In genomic region chr10:24718031-24718855, GRCh38 we compare ENCODE assay signal across 13 cellular contexts. TPM values are rescaled to one million over a fixed set of nuclear protein-coding genes. Genes with fewer than 3 reads are reported as not detected.
DNase-seq lines count a peak whose midpoint lies in the region; ATAC-seq, FAIRE-seq and TF ChIP-seq lines count a peak whose summit lies in the region.
"Had no signal": no experiment of that assay in that cellular context is flagged by ENCODE, and none has a peak within 500 bp of the region (broad histone marks: within the 10 kb centered on the region; RNA-seq: fewer than 3 reads in every experiment).

No MANE protein-coding gene starts in this region.

- 50% methylated on average over 10 of the region's 10 CpGs for WGBS in HepG2 (ENCODE audit: low lambda C conversion rate)
- 85% methylated on average over 10 of the region's 10 CpGs for WGBS in right lobe of liver (ENCODE audit: insufficient coverage, low coverage, low lambda C conversion rate, missing lambda C conversion rate)
- WGBS in hepatocyte (ENCODE audit: low lambda C conversion rate, missing lambda C conversion rate), result 82% methylated on average over 10 of the region's 10 CpGs

- H3K27ac ChIP-seq in HepG2 (ENCODE audit: extremely low read length, insufficient read depth, low read length) (peak overlapping the region; percentile 46), right lobe of liver (no peak overlapping the region), ascending aorta (no peak overlapping the region), hepatocyte (no peak overlapping the region)
- H3K27ac ChIP-seq: tibial artery had no signal

- ATAC-seq in HepG2 (0 out of 3 replicates have a peak, but pooled peaks have one; percentile 14), right lobe of liver (no peak), GM21390 (IDR thresholded peaks at IDR 0.05; ENCODE audit: unreplicated experiment) (no peak), GM21717 (IDR thresholded peaks at IDR 0.05; ENCODE audit: unreplicated experiment) (no peak)
- ATAC-seq: naive thymus-derived CD8-positive, alpha-beta T cell had no signal

- H3K27me3 ChIP-seq in HepG2 (ENCODE audit: control insufficient read depth in 1 of 2, insufficient read depth in 2 of 2, low read length in 2 of 2), result no peaks in the 10 kb centered on the region
- H3K27me3 ChIP-seq in right lobe of liver, result no peaks in the 10 kb centered on the region
- no peaks in the 10 kb centered on the region for H3K27me3 ChIP-seq in ascending aorta
- H3K27me3 ChIP-seq in hepatocyte, result no peaks in the 10 kb centered on the region
- H3K27me3 ChIP-seq: adrenal gland, tibial artery had no signal

- H3K79me2 ChIP-seq in HepG2 (ENCODE audit: insufficient read depth, low read length) (peaks cover 90% of the 10 kb centered on the region), hepatocyte (peaks cover 93% of the 10 kb centered on the region)

- H3K36me3 ChIP-seq in HepG2 (replicated peaks in 1 of 2; ENCODE audit: control insufficient read depth in 1 of 2, insufficient read depth in 2 of 2, low read length in 2 of 2) (peaks cover 0 to 4% of the 10 kb centered on the region in 2 experiments; a peak in 1 of 5 replicates), right lobe of liver (no peaks in the 10 kb centered on the region), ascending aorta (no peaks in the 10 kb centered on the region), hepatocyte (replicated peaks; ENCODE audit: insufficient read depth, low read depth) (no peaks in the 10 kb centered on the region)
- H3K36me3 ChIP-seq: adrenal gland, tibial artery had no signal

- H3K9ac ChIP-seq in HepG2 (ENCODE audit: insufficient read depth, low read depth, low read length), result peak overlapping the region; percentile 17; the same call in 1 of the 2 replicates

- H2AFZ ChIP-seq in HepG2 (ENCODE audit: low read length) (no peak overlapping the region), hepatocyte (no peak overlapping the region)

- no peak for TF ChIP-seq RAD21 in HepG2 (CRISPR knock-in tag; IDR thresholded peaks at IDR 0.05)

- no peak for TF ChIP-seq CTCF in HepG2 (CRISPR knock-in tag; IDR thresholded peaks at IDR 0.05)
- TF ChIP-seq CTCF in right lobe of liver (IDR thresholded peaks at IDR 0.05), result no peak
- no peak for TF ChIP-seq CTCF in ascending aorta (IDR thresholded peaks at IDR 0.05)
- no peak for TF ChIP-seq CTCF in hepatocyte (IDR thresholded peaks at IDR 0.05; ENCODE audit: poor library complexity)

- in situ Hi-C loops in HepG2 (cut with HindIII; ENCODE audit: extremely low pct_ligation_motif_present, low pct_unique_long_range_greater_than_20kb), result no loop called here

- TF ChIP-seq POLR2A in HepG2 (IDR thresholded peaks at IDR 0.05; ENCODE audit: insufficient read depth in 1 of 2, low read depth in 2 of 2, low read length in 2 of 2) (no peak), right lobe of liver (IDR thresholded peaks at IDR 0.05) (no peak)

- FAIRE-seq in HepG2 (lab: Jason Lieb, UNC), result no peak
- FAIRE-seq: A204.1 had no signal

- intact Hi-C loops in HepG2 (cut with micrococcal nuclease; ENCODE audit: unreplicated experiment), result no loop called here
- intact Hi-C loops in right lobe of liver (cut with DNase I), result no loop called here
- intact Hi-C loops in ascending aorta (cut with DNase I), result no loop called here

- H3K4me2 ChIP-seq in HepG2 (ENCODE audit: low read depth, low read length) (peak overlapping the region; percentile 87), hepatocyte (peak overlapping the region; percentile 92)

- H3K9me3 ChIP-seq in HepG2 (ENCODE audit: low read length) (no peaks in the 10 kb centered on the region), right lobe of liver (no peaks in the 10 kb centered on the region), ascending aorta (no peaks in the 10 kb centered on the region), hepatocyte (ENCODE audit: low read depth) (no peaks in the 10 kb centered on the region)
- H3K9me3 ChIP-seq: adrenal gland, tibial artery had no signal

- CTCF ChIA-PET in HepG2 (lab: Yijun Ruan, JAX; ENCODE audit: low intra/inter-chr PET ratio, low total read pairs), result no interaction called here

- BruUV-seq in HepG2 (replicated peaks; lab: Mats Ljungman, UMichigan), result no TSS peak

- peaks cover 21% of the 10 kb centered on the region for H4K20me1 ChIP-seq in HepG2 (ENCODE audit: insufficient read depth, low read length)
- peaks cover 78% of the 10 kb centered on the region for H4K20me1 ChIP-seq in hepatocyte (ENCODE audit: insufficient read depth, poor library complexity, severe bottlenecking)

- POLR2A ChIA-PET in HepG2 (lab: Yijun Ruan, JAX), result no interaction called here

- DNase-seq in HepG2 (ENCODE audit: low spot score) (peak; percentile 62), right lobe of liver (no peak), ascending aorta (ENCODE audit: low spot score in 2 of 2) (no peak), hepatocyte (ENCODE audit: low spot score) (no peak), mesenteric fat pad (ENCODE audit: low spot score) (no peak)
- no peak for DNase-seq in activated T-cell treated with anti-CD3 and anti-CD28 coated beads, Interleukin-2, amount 50 U/mL, for 48 hours
- DNase-seq: adrenal gland; naive thymus-derived CD8-positive, alpha-beta T cell; NCI-H1092; tibial artery had no signal

- peaks cover 45% of the 10 kb centered on the region for H3K4me1 ChIP-seq in HepG2 (ENCODE audit: insufficient read depth, low read length)
- H3K4me1 ChIP-seq in right lobe of liver, result peaks cover 0 to 46% (median 13%) of the 10 kb centered on the region in 4 donors
- peaks cover 0 to 21% of the 10 kb centered on the region in 2 donors for H3K4me1 ChIP-seq in ascending aorta
- H3K4me1 ChIP-seq in hepatocyte (ENCODE audit: insufficient read depth), result peaks cover 21% of the 10 kb centered on the region

- H3K9me2 ChIP-seq in hepatocyte (replicated peaks; ENCODE audit: insufficient read depth), result no peaks in the 10 kb centered on the region

- no peak for TF ChIP-seq EP300 in HepG2 (IDR thresholded peaks at IDR 0.05; ENCODE audit: low read depth in 2 of 2, low read length in 2 of 2)
- no peak for TF ChIP-seq EP300 in HepG2 (CRISPR knock-in tag; IDR thresholded peaks at IDR 0.05; ENCODE audit: borderline replicate concordance)

- H3K4me3 ChIP-seq in HepG2 (replicated peaks in 1 of 3; ENCODE audit: insufficient read depth in 1 of 3, low read depth in 2 of 3, low read length in 3 of 3), result peak overlapping the region; percentile 38 to 81 (median 66); a peak in 5 of 6 replicates
- H3K4me3 ChIP-seq in right lobe of liver, result no peak overlapping the region
- H3K4me3 ChIP-seq in ascending aorta, result peak overlapping the region; percentile 8 to 75
- no peak overlapping the region for H3K4me3 ChIP-seq in hepatocyte

TF ChIP-seq in HepG2, 621 proteins besides CTCF, POLR2A, EP300 and RAD21 (continues in another document):
- TF ChIP-seq SNRNP70 (IDR thresholded peaks at IDR 0.05; ENCODE audit: low read depth, low read length) (no peak), DPF2 (CRISPR knock-in tag; IDR thresholded peaks at IDR 0.05; ENCODE audit: borderline replicate concordance, low read depth) (no peak), ZNF281 (CRISPR knock-in tag; IDR thresholded peaks at IDR 0.05; ENCODE audit: borderline replicate concordance) (no peak), SOX13 (IDR thresholded peaks at IDR 0.05) (no peak), SOX13 (CRISPR knock-in tag; conservative IDR thresholded peaks at IDR 0.05 in 1 of 2, IDR thresholded peaks at IDR 0.05 in 1 of 2) (peak in 1 of 2 experiments; percentile 68; a peak in 2 of 4 replicates)

RNA-seq across cellular contexts. Expression of gene ARHGAP21, which starts 5.4 kb away (rescaled TPM):
- total RNA-seq in HepG2 (2016; rRNA removed; fragmentation: Illumina TruSeq; extraction: Trizol) (26.6 and 28.0 TPM in 2 replicates), right lobe of liver (10 to 100 TPM; 27.6 to 47.1 (median 31.0) TPM), ascending aorta (27.5 TPM), hepatocyte (69.2 and 70.2 TPM in 2 replicates), mesenteric fat pad (131 TPM)
- total RNA-seq in HepG2 (2016; cell fraction: cytosol; rRNA removed; fragmentation: Illumina TruSeq; extraction: Trizol; ENCODE audit: low read depth), result 3.9 and 7.5 TPM in 2 replicates
- total RNA-seq in HepG2 (2016; cell fraction: insoluble cytoplasmic fraction; rRNA removed; fragmentation: Illumina TruSeq; extraction: Trizol), result 23.3 and 24.8 TPM in 2 replicates
- total RNA-seq in HepG2 (2016; cell fraction: membrane; rRNA removed; fragmentation: Illumina TruSeq; extraction: Trizol), result 13.0 and 13.2 TPM in 2 replicates
- 47.1 and 48.2 TPM in 2 replicates for total RNA-seq in HepG2 (2016; cell fraction: nucleus; rRNA removed; fragmentation: Illumina TruSeq; extraction: Trizol)
- polyA plus RNA-seq in HepG2 (2011; rRNA removed) (23.9 and 24.9 TPM in 2 replicates), hepatocyte (15.1 and 17.8 TPM in 2 replicates)
- polyA plus RNA-seq in HepG2 (2011; cell fraction: cytosol; rRNA removed), result 9.3 and 14.8 TPM in 2 replicates
- 38.8 and 40.9 TPM in 2 replicates for polyA plus RNA-seq in HepG2 (2011; cell fraction: nucleus; rRNA removed)
- polyA plus RNA-seq in HepG2 (2012), result 12.7 and 19.2 TPM in 2 replicates
- 0.80 and 1.5 TPM in 2 replicates for polyA plus RNA-seq in HepG2 (2016; cell fraction: cytosol; fragmentation: Illumina TruSeq; extraction: Trizol; ENCODE audit: low read depth)
- polyA plus RNA-seq in HepG2 (2016; cell fraction: insoluble cytoplasmic fraction; fragmentation: Illumina TruSeq; extraction: Trizol; ENCODE audit: low read depth), result 19.5 and 21.4 TPM in 2 replicates
- polyA plus RNA-seq in HepG2 (2016; cell fraction: membrane; fragmentation: Illumina TruSeq; extraction: Trizol; ENCODE audit: low read depth), result 3.2 and 4.5 TPM in 2 replicates
- 39.1 and 41.8 TPM in 2 replicates for polyA plus RNA-seq in HepG2 (2016; cell fraction: nucleus; fragmentation: Illumina TruSeq; extraction: Trizol; ENCODE audit: insufficient read depth, low read depth)
- 40.5 and 94.5 TPM in 2 replicates for polyA minus RNA-seq in HepG2 (2011; rRNA and poly(A)+ RNA removed; ENCODE audit: low replicate concordance)
- 24.5 and 27.5 TPM in 2 replicates for polyA minus RNA-seq in HepG2 (2011; cell fraction: cytosol; rRNA and poly(A)+ RNA removed)
- 101 and 142 TPM in 2 replicates for polyA minus RNA-seq in HepG2 (2011; cell fraction: nucleus; rRNA and poly(A)+ RNA removed)

Comparison
In these comparisons a context has a peak if more than half of its experiments do, and no peak if none do; other contexts are left out.
1. H3K4me3 ChIP-seq: peak in HepG2 (3 of 3) and ascending aorta (2 of 2); none in right lobe of liver (0 of 3) and hepatocyte (single experiment).